ENCODE assay signal across 8 cellular contexts in genomic region chr3:194315088-194315964, GRCh38. TPM values are rescaled to one million over a fixed set of nuclear protein-coding genes. Genes with fewer than 3 reads are reported as not detected.
A peak's percentile ranks its signal among the peaks of the same experiment; 100 is the strongest.
DNase-seq lines count a peak whose midpoint lies in the region; ATAC-seq and TF ChIP-seq lines count a peak whose summit lies in the region.

No MANE protein-coding gene starts in this region.

- H3K27me3 ChIP-seq in ectodermal cell (ENCODE audit: control insufficient read depth, insufficient read depth, low read length, poor library complexity, severe bottlenecking), result peaks cover 37% of the 10 kb centered on the region

- H3K9me3 Mint-ChIP-seq in CD14-positive monocyte, result peaks cover 7 to 20% (median 12%) of the 10 kb centered on the region in 7 donors
- H3K9me3 Mint-ChIP-seq in activated CD4-positive, alpha-beta memory T cell treated with anti-CD3 and anti-CD28 coated beads, Interleukin-2, amount 10 ng/mL, durations not matched to agents 7 days and 5 days, result peaks cover 18% of the 10 kb centered on the region

- peaks cover 16% of the 10 kb centered on the region for H3K4me1 ChIP-seq in ectodermal cell (ENCODE audit: control insufficient read depth, insufficient read depth, low read length)

- ATAC-seq in GM19372 (IDR thresholded peaks at IDR 0.05; ENCODE audit: low read depth, unreplicated experiment) (peak; percentile 89), HG03469 (IDR thresholded peaks at IDR 0.05; ENCODE audit: unreplicated experiment) (peak; percentile 64)

- peak; percentile 97 for TF ChIP-seq CTCF in CD14-positive monocyte (IDR thresholded peaks at IDR 0.05)

- peak overlapping the region; percentile 43 for H3K4me3 ChIP-seq in ectodermal cell (ENCODE audit: insufficient read depth, low read depth, low read length)

- WGBS in ectodermal cell, 2 experiments, result 6 to 7% methylated on average over 54 of the region's 54 CpGs

- H3K27ac Mint-ChIP-seq in CD14-positive monocyte, result peak overlapping the region in 1 of 7 donors; percentile 10
- peak overlapping the region; percentile 68 for H3K27ac Mint-ChIP-seq in activated CD4-positive, alpha-beta memory T cell treated with anti-CD3 and anti-CD28 coated beads, Interleukin-2, amount 10 ng/mL, durations not matched to agents 7 days and 5 days

- peaks cover 8% of the 10 kb centered on the region for H3K4me1 Mint-ChIP-seq in CD14-positive monocyte
- H3K4me1 Mint-ChIP-seq in activated CD4-positive, alpha-beta memory T cell treated with anti-CD3 and anti-CD28 coated beads, Interleukin-2, amount 10 ng/mL, durations not matched to agents 7 days and 5 days, result peaks cover 57% of the 10 kb centered on the region

- H3K27me3 Mint-ChIP-seq in CD14-positive monocyte (ENCODE audit: low read depth in 3 of 3), result peaks cover 54 to 80% (median 56%) of the 10 kb centered on the region in 3 donors
- H3K27me3 Mint-ChIP-seq in activated CD4-positive, alpha-beta memory T cell treated with anti-CD3 and anti-CD28 coated beads, Interleukin-2, amount 10 ng/mL, durations not matched to agents 7 days and 5 days, result peaks cover 33% of the 10 kb centered on the region

- intact Hi-C loops in CD14-positive monocyte (cut with micrococcal nuclease), result loop anchor here in 1 of 2 donors (2.0 to 10.0 kb wide), 2 partner anchors 535 to 651 kb away; no protein-coding TSS in a partner anchor

- H3K9me3 ChIP-seq in ectodermal cell (ENCODE audit: control insufficient read depth, low read length), result peaks cover 2% of the 10 kb centered on the region

- H3K36me3 ChIP-seq in ectodermal cell (ENCODE audit: control insufficient read depth, insufficient read depth, low read length), result no peaks in the 10 kb centered on the region

- no peaks in the 10 kb centered on the region for H3K36me3 Mint-ChIP-seq in CD14-positive monocyte
- peaks cover 28% of the 10 kb centered on the region for H3K36me3 Mint-ChIP-seq in activated CD4-positive, alpha-beta memory T cell treated with anti-CD3 and anti-CD28 coated beads, Interleukin-2, amount 10 ng/mL, durations not matched to agents 7 days and 5 days (ENCODE audit: low read depth)

- H3K27ac ChIP-seq in ectodermal cell (ENCODE audit: insufficient read depth, low read depth, low read length, poor library complexity, severe bottlenecking), result peak overlapping the region; percentile 38

- POLR2A ChIA-PET in activated CD4-positive, alpha-beta memory T cell treated with anti-CD3 and anti-CD28 coated beads, Interleukin-2, amount 10 ng/mL, durations not matched to agents 7 days and 5 days (lab: Charles Lee), result interaction anchor here (0.6 to 3.1 kb wide), 13 partner anchors 8 to 649 kb away, joined by 3 to 19 read pairs (median 4); partner anchors contain the start of gene HES1

- peak overlapping the region; percentile 81 to 93 for H3K4me3 Mint-ChIP-seq in CD14-positive monocyte
- H3K4me3 Mint-ChIP-seq in activated CD4-positive, alpha-beta memory T cell treated with anti-CD3 and anti-CD28 coated beads, Interleukin-2, amount 10 ng/mL, durations not matched to agents 7 days and 5 days, result peak overlapping the region; percentile 69

- no peak for DNase-seq in CD14-positive monocyte (ENCODE audit: low spot score)
- DNase-seq in NCI-H524 treated with DMSO at 0.1 percent for 48 hours (lab: John Stamatoyannopoulos, UW), result peak; percentile 41
- DNase-seq in activated CD4-positive, alpha-beta memory T cell treated with anti-CD3 and anti-CD28 coated beads, Interleukin-2, amount 10 ng/mL, durations not matched to agents 7 days and 5 days, result peak; percentile 88
- DNase-seq in medulla oblongata (ENCODE audit: extremely low spot score), result peak; percentile 88
- DNase-seq in stimulated activated CD4-positive, alpha-beta T cell treated with anti-CD3 and anti-CD28 coated beads, TNF-alpha, amount 100 ng/mL, for 4 hours (ENCODE audit: low read depth in 3 of 3), result peak; percentile 71 to 83 (median 75)

- CTCF ChIA-PET in activated CD4-positive, alpha-beta memory T cell treated with anti-CD3 and anti-CD28 coated beads, Interleukin-2, amount 10 ng/mL, durations not matched to agents 7 days and 5 days (lab: Charles Lee), result interaction anchor here (0.6 to 5.4 kb wide), 82 partner anchors 9 to 1498 kb away, joined by 3 to 92 read pairs (median 4); partner anchors contain the start of genes GP5 and HES1

RNA-seq across cellular contexts. Expression of gene CPN2, which starts 35.8 kb away (rescaled TPM):
- polyA plus RNA-seq in CD14-positive monocyte, result not detected
- total RNA-seq in activated CD4-positive, alpha-beta memory T cell treated with anti-CD3 and anti-CD28 coated beads, Interleukin-2, amount 10 ng/mL, durations not matched to agents 7 days and 5 days, result not detected
- not detected for polyA plus RNA-seq in ectodermal cell (2013, experiment 1 of 4)
- polyA plus RNA-seq in ectodermal cell (2013, experiment 2 of 4), result not detected
- not detected for polyA plus RNA-seq in ectodermal cell (2013, experiment 3 of 4)
- not detected for polyA plus RNA-seq in ectodermal cell (2013, experiment 4 of 4)

RNA-seq across cellular contexts. Expression of gene LRRC15, which starts 54.2 kb away (rescaled TPM):
- polyA plus RNA-seq in CD14-positive monocyte, result not detected
- total RNA-seq in activated CD4-positive, alpha-beta memory T cell treated with anti-CD3 and anti-CD28 coated beads, Interleukin-2, amount 10 ng/mL, durations not matched to agents 7 days and 5 days, result not detected
- polyA plus RNA-seq in ectodermal cell (2013, experiment 1 of 4), result 0.31 TPM
- 0.28 TPM for polyA plus RNA-seq in ectodermal cell (2013, experiment 2 of 4)
- polyA plus RNA-seq in ectodermal cell (2013, experiment 3 of 4), result 0.11 TPM
- polyA plus RNA-seq in ectodermal cell (2013, experiment 4 of 4), result 0.20 TPM
